Comparison of ENCODE assay signal across 8 cellular contexts in the genomic region with DNA sequence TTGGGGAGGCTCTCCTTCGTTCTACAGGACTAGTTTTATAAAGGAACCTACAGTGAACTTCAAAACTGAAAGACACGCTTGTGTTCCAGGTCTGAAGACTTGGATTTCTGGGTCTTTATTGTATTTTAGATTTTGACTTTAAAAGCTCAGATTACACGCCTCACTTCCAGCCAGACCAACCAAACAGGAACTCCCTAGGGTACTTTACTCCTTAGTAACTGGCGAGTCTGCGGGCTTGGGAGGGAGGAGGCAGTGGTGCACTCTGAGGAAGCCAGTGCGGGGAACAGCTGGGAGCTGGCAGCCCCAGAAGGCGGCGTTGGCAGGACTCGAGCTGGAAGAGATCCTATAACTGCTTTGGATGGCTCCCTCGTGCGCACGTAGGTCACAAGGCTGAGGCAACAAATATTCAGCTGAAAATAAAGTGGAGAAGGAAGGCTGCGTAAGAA. TPM values are rescaled to one million over a fixed set of nuclear protein-coding genes. Genes with fewer than 3 reads are reported as not detected.
A peak's percentile ranks its signal among the peaks of the same experiment; 100 is the strongest.
DNase-seq lines count a peak whose midpoint lies in the region; ATAC-seq and TF ChIP-seq lines count a peak whose summit lies in the region.

No MANE protein-coding gene starts in this region.

- H3K4me1 ChIP-seq in mucosa of rectum (ENCODE audit: control insufficient read depth in 2 of 2, insufficient read depth in 2 of 2, low read length in 2 of 2), result no peaks in the 10 kb centered on the region

- H3K36me3 Mint-ChIP-seq in activated T-cell treated with anti-CD3 and anti-CD28 coated beads, Interleukin-2, amount 50 U/mL, for 24 hours (ENCODE audit: low read depth), result peaks cover 2% of the 10 kb centered on the region
- H3K36me3 Mint-ChIP-seq in type B pancreatic cell, result no peaks in the 10 kb centered on the region

- TF ChIP-seq CTCF in type B pancreatic cell (conservative IDR thresholded peaks at IDR 0.05), result no peak

- peak overlapping the region; percentile 38 to 40 for H3K27ac ChIP-seq in mucosa of rectum (ENCODE audit: low read depth in 2 of 2, low read length in 2 of 2)

- H3K4me1 Mint-ChIP-seq in activated T-cell treated with anti-CD3 and anti-CD28 coated beads, Interleukin-2, amount 50 U/mL, for 24 hours (ENCODE audit: low read depth), result peaks cover 12% of the 10 kb centered on the region
- no peaks in the 10 kb centered on the region for H3K4me1 Mint-ChIP-seq in type B pancreatic cell (ENCODE audit: unreplicated experiment)

- H3K9me3 ChIP-seq in mucosa of rectum (ENCODE audit: control insufficient read depth in 2 of 2, low read length in 2 of 2), result no peaks in the 10 kb centered on the region

- no peaks in the 10 kb centered on the region for H3K27me3 ChIP-seq in mucosa of rectum (ENCODE audit: control insufficient read depth in 2 of 2, insufficient read depth in 2 of 2, low read length in 2 of 2)

- H3K36me3 ChIP-seq in mucosa of rectum (ENCODE audit: control insufficient read depth in 2 of 2, insufficient read depth in 2 of 2, low read length in 2 of 2), result no peaks in the 10 kb centered on the region

- DNase-seq in activated T-cell treated with anti-CD3 and anti-CD28 coated beads, Interleukin-2, amount 50 U/mL, for 24 hours, result peak; percentile 30
- DNase-seq in activated T-cell treated with anti-CD3 and anti-CD28 coated beads, Interleukin-2, amount 50 U/mL, for 1 hour, result no peak
- peak; percentile 13 for DNase-seq in NCI-H1436 treated with DMSO at 0.1 percent for 48 hours (lab: John Stamatoyannopoulos, UW)
- DNase-seq in activated CD4-positive, alpha-beta T cell treated with anti-CD3 and anti-CD28 coated beads, Interleukin-2, amount 50 U/mL, for 48 hours, result peak; percentile 4 to 8
- DNase-seq in fibroblast of gingiva (ENCODE audit: low read depth), result peak; percentile 90
- DNase-seq in type B pancreatic cell (ENCODE audit: extremely low spot score, unreplicated experiment), result no peak

- peaks cover 46% of the 10 kb centered on the region for H3K27me3 Mint-ChIP-seq in activated T-cell treated with anti-CD3 and anti-CD28 coated beads, Interleukin-2, amount 50 U/mL, for 24 hours
- no peaks in the 10 kb centered on the region for H3K27me3 Mint-ChIP-seq in type B pancreatic cell

- no peak for ATAC-seq in HG03378 (IDR thresholded peaks at IDR 0.05; ENCODE audit: unreplicated experiment)

- H3K4me3 Mint-ChIP-seq in activated T-cell treated with anti-CD3 and anti-CD28 coated beads, Interleukin-2, amount 50 U/mL, for 24 hours, result peak overlapping the region; percentile 76
- H3K4me3 Mint-ChIP-seq in type B pancreatic cell, result peak overlapping the region; percentile 87

- H3K27ac Mint-ChIP-seq in activated T-cell treated with anti-CD3 and anti-CD28 coated beads, Interleukin-2, amount 50 U/mL, for 24 hours, result peak overlapping the region; percentile 74
- peak overlapping the region; percentile 86 for H3K27ac Mint-ChIP-seq in type B pancreatic cell

- H3K9ac ChIP-seq in mucosa of rectum (ENCODE audit: low read depth in 1 of 2, low read length in 2 of 2), result peak overlapping the region; percentile 14 to 16

- H3K9me3 Mint-ChIP-seq in activated T-cell treated with anti-CD3 and anti-CD28 coated beads, Interleukin-2, amount 50 U/mL, for 24 hours, result no peaks in the 10 kb centered on the region
- H3K9me3 Mint-ChIP-seq in type B pancreatic cell, result no peaks in the 10 kb centered on the region

- H3K4me3 ChIP-seq in mucosa of rectum (ENCODE audit: low read length in 2 of 2), result peak overlapping the region; percentile 61 to 71

RNA-seq across cellular contexts. Expression of gene PHKA1, which starts 0.4 kb away (rescaled TPM):
- total RNA-seq in type B pancreatic cell (ENCODE audit: low replicate concordance), result 10.9 and 16.5 TPM in 2 replicates

Comparison
In these comparisons a context has a peak if more than half of its experiments do, and no peak if none do; other contexts are left out.
1. DNase-seq: peak in activated T-cell treated with anti-CD3 and anti-CD28 coated beads, Interleukin-2, amount 50 U/mL, for 24 hours (single experiment), NCI-H1436 treated with DMSO at 0.1 percent for 48 hours (single experiment), activated CD4-positive, alpha-beta T cell treated with anti-CD3 and anti-CD28 coated beads, Interleukin-2, amount 50 U/mL, for 48 hours (2 of 2) and fibroblast of gingiva (single experiment); none in activated T-cell treated with anti-CD3 and anti-CD28 coated beads, Interleukin-2, amount 50 U/mL, for 1 hour (single experiment) and type B pancreatic cell (single experiment).